16 cellular contexts compared by ENCODE assay signal in the genomic region with DNA sequence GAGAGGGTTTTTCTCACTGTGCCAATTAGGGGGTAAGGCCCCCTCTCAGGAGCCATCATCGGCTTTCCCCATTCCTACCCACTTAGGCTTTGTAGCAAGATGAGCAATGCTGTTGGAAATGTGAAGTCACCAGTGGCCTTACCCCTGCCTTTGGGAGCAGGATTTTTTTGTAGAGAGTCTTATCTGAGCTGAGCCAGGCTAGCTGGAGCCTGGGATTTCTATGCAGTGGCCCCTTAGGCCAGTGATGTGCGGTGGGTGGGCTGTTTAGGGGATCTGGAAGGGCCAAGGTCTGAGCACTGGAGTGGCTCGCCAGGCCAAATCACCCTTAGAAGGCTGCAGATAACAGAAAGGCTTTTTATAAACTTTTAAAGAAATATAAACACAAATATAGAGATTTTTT. TPM values are rescaled to one million over a fixed set of nuclear protein-coding genes. Genes with fewer than 3 reads are reported as not detected.
A peak's percentile ranks its signal among the peaks of the same experiment; 100 is the strongest.
DNase-seq lines count a peak whose midpoint lies in the region; ATAC-seq and TF ChIP-seq lines count a peak whose summit lies in the region.
"Had no signal": no experiment of that assay in that cellular context is flagged by ENCODE, and none has a peak within 500 bp of the region (broad histone marks: within the 10 kb centered on the region; RNA-seq: fewer than 3 reads in every experiment).

No MANE protein-coding gene starts in this region.

- H3K4me3 Mint-ChIP-seq in activated CD4-positive, alpha-beta T cell treated with anti-CD3 and anti-CD28 coated beads for 36 hours: no peak overlapping the region
- no peak overlapping the region for H3K4me3 Mint-ChIP-seq in progenitor cell of endocrine pancreas (ENCODE audit: low read depth)

- H3K4me3 ChIP-seq in SJCRH30 (no peak overlapping the region), Karpas-422 (ENCODE audit: low read length) (no peak overlapping the region)
- H3K4me3 ChIP-seq in effector memory CD4-positive, alpha-beta T cell (ENCODE audit: insufficient read depth, low read depth, low read length, poor library complexity, severe bottlenecking): no peak overlapping the region
- H3K4me3 ChIP-seq: A549, left ventricle myocardium inferior had no signal

- H3K27ac ChIP-seq in SJCRH30 (peak overlapping the region; percentile 94), Karpas-422 (ENCODE audit: low read length) (no peak overlapping the region)
- peak overlapping the region; percentile 73 for H3K27ac ChIP-seq in effector memory CD4-positive, alpha-beta T cell (ENCODE audit: insufficient read depth, low read length, poor library complexity, severe bottlenecking)
- H3K27ac ChIP-seq: A549 had no signal

- H3K27me3 ChIP-seq in SJCRH30 (no peaks in the 10 kb centered on the region), Karpas-422 (ENCODE audit: low read length) (no peaks in the 10 kb centered on the region)
- H3K27me3 ChIP-seq in effector memory CD4-positive, alpha-beta T cell (replicated peaks; ENCODE audit: control insufficient read depth, insufficient read depth, low read length, poor library complexity, severe bottlenecking): no peaks in the 10 kb centered on the region

- H3K9me2 ChIP-seq in Karpas-422 (replicated peaks; ENCODE audit: insufficient read depth, low read length): no peaks in the 10 kb centered on the region

- H3K4me2 ChIP-seq in Karpas-422 (ENCODE audit: low read depth, low read length, poor library complexity, severe bottlenecking): no peak overlapping the region
- H3K4me2 ChIP-seq: A549 had no signal

- H3K27me3 Mint-ChIP-seq in activated CD4-positive, alpha-beta T cell treated with anti-CD3 and anti-CD28 coated beads for 36 hours: no peaks in the 10 kb centered on the region
- H3K27me3 Mint-ChIP-seq in progenitor cell of endocrine pancreas: no peaks in the 10 kb centered on the region

- no peaks in the 10 kb centered on the region for H3K9me3 ChIP-seq in SJCRH30 (replicated peaks)
- H3K9me3 ChIP-seq in effector memory CD4-positive, alpha-beta T cell (ENCODE audit: control insufficient read depth, low read length): no peaks in the 10 kb centered on the region
- H3K9me3 ChIP-seq in Karpas-422 (ENCODE audit: low read length): no peaks in the 10 kb centered on the region
- H3K9me3 ChIP-seq: A549, left ventricle myocardium inferior had no signal

- H3K4me1 ChIP-seq in SJCRH30: peaks cover 51% of the 10 kb centered on the region
- H3K4me1 ChIP-seq in effector memory CD4-positive, alpha-beta T cell (ENCODE audit: control insufficient read depth, insufficient read depth, low read length, poor library complexity, severe bottlenecking): peaks cover 49% of the 10 kb centered on the region
- H3K4me1 ChIP-seq in Karpas-422 (ENCODE audit: low read length): peaks cover 9% of the 10 kb centered on the region
- H3K4me1 ChIP-seq: A549 had no signal

- H2AFZ ChIP-seq in Karpas-422 (ENCODE audit: low read length): no peak overlapping the region

- intact Hi-C loops in activated CD4-positive, alpha-beta T cell treated with anti-CD3 and anti-CD28 coated beads for 36 hours (cut with DNase I, micrococcal nuclease): no loop called here

- H3K9me3 Mint-ChIP-seq in activated CD4-positive, alpha-beta T cell treated with anti-CD3 and anti-CD28 coated beads for 36 hours (ENCODE audit: low read depth): no peaks in the 10 kb centered on the region
- H3K9me3 Mint-ChIP-seq in progenitor cell of endocrine pancreas (ENCODE audit: low read depth): peaks cover 7% of the 10 kb centered on the region

- ATAC-seq in activated CD4-positive, alpha-beta T cell treated with anti-CD3 and anti-CD28 coated beads for 36 hours: no peak
- no peak for ATAC-seq in GM19328 (IDR thresholded peaks at IDR 0.05; ENCODE audit: unreplicated experiment)
- ATAC-seq: A549 had no signal

- H3K36me3 Mint-ChIP-seq in activated CD4-positive, alpha-beta T cell treated with anti-CD3 and anti-CD28 coated beads for 36 hours (ENCODE audit: low read depth): peaks cover 31% of the 10 kb centered on the region
- peaks cover 4% of the 10 kb centered on the region for H3K36me3 Mint-ChIP-seq in progenitor cell of endocrine pancreas (ENCODE audit: insufficient read depth)

- POLR2A ChIA-PET in activated CD4-positive, alpha-beta T cell treated with anti-CD3 and anti-CD28 coated beads for 36 hours (lab: Charles Lee): interaction anchor here (1.1 to 1.3 kb wide), 2 partner anchors 10 to 430 kb away, joined by 3 to 5 read pairs; partner anchors contain the start of gene OGT

- CTCF ChIA-PET in activated CD4-positive, alpha-beta T cell treated with anti-CD3 and anti-CD28 coated beads for 36 hours (lab: Charles Lee): interaction anchor here (0.7 to 2.7 kb wide), 6 partner anchors 9 to 29 kb away, joined by 3 to 22 read pairs (median 4); partner anchors contain the start of genes IL2RG and MED12

- H3K36me3 ChIP-seq in SJCRH30 (no peaks in the 10 kb centered on the region), Karpas-422 (ENCODE audit: insufficient read depth, low read length) (no peaks in the 10 kb centered on the region)
- H3K36me3 ChIP-seq in effector memory CD4-positive, alpha-beta T cell (ENCODE audit: control insufficient read depth, insufficient read depth, low read length): no peaks in the 10 kb centered on the region
- H3K36me3 ChIP-seq: left ventricle myocardium inferior had no signal

- H3K4me1 Mint-ChIP-seq in activated CD4-positive, alpha-beta T cell treated with anti-CD3 and anti-CD28 coated beads for 36 hours: peaks cover 83% of the 10 kb centered on the region
- peaks cover 38% of the 10 kb centered on the region for H3K4me1 Mint-ChIP-seq in progenitor cell of endocrine pancreas (ENCODE audit: low read depth)

- peak overlapping the region; percentile 47 for H3K27ac Mint-ChIP-seq in activated CD4-positive, alpha-beta T cell treated with anti-CD3 and anti-CD28 coated beads for 36 hours
- peak overlapping the region; percentile 42 for H3K27ac Mint-ChIP-seq in progenitor cell of endocrine pancreas

- DNase-seq in activated CD4-positive, alpha-beta T cell treated with anti-CD3 and anti-CD28 coated beads for 36 hours: no peak
- DNase-seq in activated CD4-positive, alpha-beta T cell treated with anti-CD3 and anti-CD28 coated beads, Interleukin-2, amount 50 U/mL, for 1 hour: no peak
- DNase-seq in SJCRH30 (peak; percentile 42 to 52), progenitor cell of endocrine pancreas (ENCODE audit: low spot score, unreplicated experiment) (no peak), cerebellar nuclear complex (lab: John Stamatoyannopoulos, UW) (no peak), Karpas-422 (no peak)
- DNase-seq in effector memory CD4-positive, alpha-beta T cell: no peak
- DNase-seq: activated CD8-positive, alpha-beta memory T cell treated with anti-CD3 and anti-CD28 coated beads, Interleukin-2, amount 50 U/mL, for 48 hours; dermis blood vessel endothelial cell; left ventricle myocardium inferior; NCI-H1930; NCI-H774 had no signal

- no peaks in the 10 kb centered on the region for H3K79me2 ChIP-seq in Karpas-422 (ENCODE audit: low read length)

- H4K20me1 ChIP-seq in Karpas-422 (ENCODE audit: insufficient read depth, low read depth, low read length): no peaks in the 10 kb centered on the region

- no peak for TF ChIP-seq CTCF in progenitor cell of endocrine pancreas (IDR thresholded peaks at IDR 0.05; ENCODE audit: unreplicated experiment)

- H3K9ac ChIP-seq in Karpas-422 (ENCODE audit: low read length): no peak overlapping the region

RNA-seq across cellular contexts. Expression of gene CXorf65, which starts 4.2 kb away (rescaled TPM):
- 10 to 100 TPM; 15.7 to 31.2 TPM for total RNA-seq in activated CD4-positive, alpha-beta T cell treated with anti-CD3 and anti-CD28 coated beads for 36 hours
- total RNA-seq in SJCRH30 (2014; rRNA removed; shearing (Covaris generic)): 0.25 and 0.28 TPM in 2 replicates
- total RNA-seq in progenitor cell of endocrine pancreas: not detected in 2 replicates
- total RNA-seq in Karpas-422 (2014; rRNA removed; shearing (Covaris generic); ENCODE audit: low replicate concordance): 0.36 TPM in 1 of 2 replicates, not detected in the other
- total RNA-seq: dermis blood vessel endothelial cell, left ventricle myocardium inferior, skeletal muscle tissue, subcutaneous adipose tissue had no signal

RNA-seq across cellular contexts. Expression of gene FOXO4, which starts 6.6 kb away (rescaled TPM):
- total RNA-seq in activated CD4-positive, alpha-beta T cell treated with anti-CD3 and anti-CD28 coated beads for 36 hours: 10 to 100 TPM in 1 of 2 experiments, 1 to 10 TPM in 1; 9.5 to 10.8 TPM
- total RNA-seq in SJCRH30 (2014; rRNA removed; shearing (Covaris generic)): 10.9 and 11.0 TPM in 2 replicates
- 35.1 and 41.0 TPM in 2 replicates for total RNA-seq in progenitor cell of endocrine pancreas
- total RNA-seq in Karpas-422 (2014; rRNA removed; shearing (Covaris generic); ENCODE audit: low replicate concordance): 4.5 and 9.5 TPM in 2 replicates

RNA-seq across cellular contexts. Expression of gene IL2RG, which starts 9.1 kb away (rescaled TPM):
- total RNA-seq in activated CD4-positive, alpha-beta T cell treated with anti-CD3 and anti-CD28 coated beads for 36 hours: 100 to 1,000 TPM; 278 to 342 TPM
- 0.10 TPM in 1 of 2 replicates, not detected in the other for total RNA-seq in SJCRH30 (2014; rRNA removed; shearing (Covaris generic))
- 0.16 and 0.41 TPM in 2 replicates for total RNA-seq in progenitor cell of endocrine pancreas
- total RNA-seq in Karpas-422 (2014; rRNA removed; shearing (Covaris generic); ENCODE audit: low replicate concordance): 4.3 and 9.1 TPM in 2 replicates

RNA-seq across cellular contexts. Expression of gene MED12, which starts 16.1 kb away (rescaled TPM):
- 10 to 100 TPM; 46.2 to 56.4 TPM for total RNA-seq in activated CD4-positive, alpha-beta T cell treated with anti-CD3 and anti-CD28 coated beads for 36 hours
- total RNA-seq in SJCRH30 (2014; rRNA removed; shearing (Covaris generic)): 39.8 and 44.3 TPM in 2 replicates
- total RNA-seq in progenitor cell of endocrine pancreas: 106 and 123 TPM in 2 replicates
- total RNA-seq in Karpas-422 (2014; rRNA removed; shearing (Covaris generic); ENCODE audit: low replicate concordance): 32.7 and 35.2 TPM in 2 replicates

RNA-seq across cellular contexts. Expression of gene SNX12, which starts 34.2 kb away (rescaled TPM):
- total RNA-seq in activated CD4-positive, alpha-beta T cell treated with anti-CD3 and anti-CD28 coated beads for 36 hours: 10 to 100 TPM; 43.2 to 44.6 TPM
- total RNA-seq in SJCRH30 (2014; rRNA removed; shearing (Covaris generic)): 103 and 105 TPM in 2 replicates
- 68.9 and 77.0 TPM in 2 replicates for total RNA-seq in progenitor cell of endocrine pancreas
- total RNA-seq in Karpas-422 (2014; rRNA removed; shearing (Covaris generic); ENCODE audit: low replicate concordance): 18.9 and 38.3 TPM in 2 replicates

Comparison
In these comparisons a context has a peak if more than half of its experiments do, and no peak if none do; other contexts are left out.
1. DNase-seq: peak in SJCRH30 (2 of 2); none in activated CD4-positive, alpha-beta T cell treated with anti-CD3 and anti-CD28 coated beads for 36 hours (single experiment), activated CD4-positive, alpha-beta T cell treated with anti-CD3 and anti-CD28 coated beads, Interleukin-2, amount 50 U/mL, for 1 hour (single experiment), effector memory CD4-positive, alpha-beta T cell (0 of 3), progenitor cell of endocrine pancreas (single experiment), cerebellar nuclear complex (0 of 2) and Karpas-422 (single experiment).
2. RNA of gene CXorf65, which starts 4.2 kb away (total RNA-seq): 15.7 to 31.2 TPM in activated CD4-positive, alpha-beta T cell treated with anti-CD3 and anti-CD28 coated beads for 36 hours; not detected in progenitor cell of endocrine pancreas, 0.36 TPM in Karpas-422 and 0.25 to 0.28 TPM in SJCRH30; every median in the first group is over 10 times any median in the second.
3. RNA of gene IL2RG, which starts 9.1 kb away (total RNA-seq): 278 to 342 TPM in activated CD4-positive, alpha-beta T cell treated with anti-CD3 and anti-CD28 coated beads for 36 hours; 4.3 to 9.1 TPM in Karpas-422, 0.16 to 0.41 TPM in progenitor cell of endocrine pancreas and 0.10 TPM in SJCRH30; every median in the first group is over 10 times any median in the second.